8 cellular contexts compared by ENCODE assay signal in genomic region chr10:14556285-14556956, GRCh38.
DNase-seq lines count a peak whose midpoint lies in the region; ATAC-seq and TF ChIP-seq lines count a peak whose summit lies in the region.

No MANE protein-coding gene starts in this region.

- H3K4me1 ChIP-seq in tibial nerve = peaks cover 0 to 43% (median 23%) of the 10 kb centered on the region in 4 donors
- H3K4me1 ChIP-seq in suprapubic skin = peaks cover 33% of the 10 kb centered on the region

- CTCF ChIA-PET in activated naive CD4-positive, alpha-beta T cell treated with anti-CD3 and anti-CD28 coated beads, Interleukin-2, amount 10 ng/mL, durations not matched to agents 7 days and 5 days (lab: Charles Lee) = interaction anchor here (2.4 kb wide), 1 partner anchor 19 kb away, joined by 11 read pairs; no protein-coding TSS in a partner anchor
- CTCF ChIA-PET in activated CD4-positive, alpha-beta memory T cell treated with anti-CD3 and anti-CD28 coated beads, Interleukin-2, amount 10 ng/mL, durations not matched to agents 7 days and 5 days (lab: Charles Lee) = interaction anchor here (0.6 to 1.7 kb wide), 6 partner anchors 13 to 59 kb away, joined by 3 to 7 read pairs (median 3); no protein-coding TSS in a partner anchor

- H3K27ac ChIP-seq in tibial nerve (peak overlapping the region in 2 of 4 donors; percentile 61 to 67), suprapubic skin (no peak overlapping the region)

- TF ChIP-seq CTCF in tibial nerve (IDR thresholded peaks at IDR 0.05) = peak in 3 of 5 experiments; percentile 7 to 18 (median 18)
- TF ChIP-seq CTCF in suprapubic skin (IDR thresholded peaks at IDR 0.05) = no peak

- peaks cover 91% of the 10 kb centered on the region for H3K4me1 Mint-ChIP-seq in activated naive CD4-positive, alpha-beta T cell treated with anti-CD3 and anti-CD28 coated beads, Interleukin-2, amount 10 ng/mL, durations not matched to agents 7 days and 5 days
- H3K4me1 Mint-ChIP-seq in activated CD4-positive, alpha-beta memory T cell treated with anti-CD3 and anti-CD28 coated beads, Interleukin-2, amount 10 ng/mL, durations not matched to agents 7 days and 5 days = peaks cover 94% of the 10 kb centered on the region

- H3K27me3 Mint-ChIP-seq in activated naive CD4-positive, alpha-beta T cell treated with anti-CD3 and anti-CD28 coated beads, Interleukin-2, amount 10 ng/mL, durations not matched to agents 7 days and 5 days = no peaks in the 10 kb centered on the region
- no peaks in the 10 kb centered on the region for H3K27me3 Mint-ChIP-seq in activated CD4-positive, alpha-beta memory T cell treated with anti-CD3 and anti-CD28 coated beads, Interleukin-2, amount 10 ng/mL, durations not matched to agents 7 days and 5 days

- TF ChIP-seq EP300 in tibial nerve (IDR thresholded peaks at IDR 0.05) = no peak
- no peak for TF ChIP-seq EP300 in suprapubic skin (IDR thresholded peaks at IDR 0.05)

- TF ChIP-seq POLR2A in tibial nerve (IDR thresholded peaks at IDR 0.05) (no peak), suprapubic skin (IDR thresholded peaks at IDR 0.05) (no peak)

- H3K4me3 ChIP-seq in tibial nerve (no peak overlapping the region), suprapubic skin (no peak overlapping the region)

- no peaks in the 10 kb centered on the region for H3K9me3 Mint-ChIP-seq in activated naive CD4-positive, alpha-beta T cell treated with anti-CD3 and anti-CD28 coated beads, Interleukin-2, amount 10 ng/mL, durations not matched to agents 7 days and 5 days
- no peaks in the 10 kb centered on the region for H3K9me3 Mint-ChIP-seq in activated CD4-positive, alpha-beta memory T cell treated with anti-CD3 and anti-CD28 coated beads, Interleukin-2, amount 10 ng/mL, durations not matched to agents 7 days and 5 days

- no peak for DNase-seq in activated naive CD4-positive, alpha-beta T cell treated with anti-CD3 and anti-CD28 coated beads, Interleukin-2, amount 10 ng/mL, durations not matched to agents 7 days and 5 days
- no peak for DNase-seq in activated naive CD4-positive, alpha-beta T cell treated with Interleukin-2 at 50 U/mL for 16 hours
- DNase-seq in activated CD4-positive, alpha-beta memory T cell treated with anti-CD3 and anti-CD28 coated beads, Interleukin-2, amount 10 ng/mL, durations not matched to agents 7 days and 5 days = peak; percentile 47
- DNase-seq in iris pigment epithelial cell (ENCODE audit: low read depth) (peak; percentile 22), tibial nerve (ENCODE audit: low spot score in 2 of 2) (no peak), glomerular visceral epithelial cell (ENCODE audit: extremely low spot score) (no peak), suprapubic skin (ENCODE audit: low spot score in 2 of 2) (no peak)

- H3K4me3 Mint-ChIP-seq in activated naive CD4-positive, alpha-beta T cell treated with anti-CD3 and anti-CD28 coated beads, Interleukin-2, amount 10 ng/mL, durations not matched to agents 7 days and 5 days = no peak overlapping the region
- peak overlapping the region; percentile 3 for H3K4me3 Mint-ChIP-seq in activated CD4-positive, alpha-beta memory T cell treated with anti-CD3 and anti-CD28 coated beads, Interleukin-2, amount 10 ng/mL, durations not matched to agents 7 days and 5 days

- peak; percentile 62 for ATAC-seq in HG02938 (IDR thresholded peaks at IDR 0.05; ENCODE audit: unreplicated experiment)

- H3K36me3 ChIP-seq in tibial nerve = no peaks in the 10 kb centered on the region
- H3K36me3 ChIP-seq in suprapubic skin = no peaks in the 10 kb centered on the region

- H3K9me3 ChIP-seq in tibial nerve (no peaks in the 10 kb centered on the region), suprapubic skin (no peaks in the 10 kb centered on the region)

- 41 to 50% methylated on average over 12 of the region's 12 CpGs for WGBS in tibial nerve, 2 donors
- WGBS in suprapubic skin = 84% methylated on average over 12 of the region's 12 CpGs

- peaks cover 50% of the 10 kb centered on the region for H3K36me3 Mint-ChIP-seq in activated naive CD4-positive, alpha-beta T cell treated with anti-CD3 and anti-CD28 coated beads, Interleukin-2, amount 10 ng/mL, durations not matched to agents 7 days and 5 days
- peaks cover 74% of the 10 kb centered on the region for H3K36me3 Mint-ChIP-seq in activated CD4-positive, alpha-beta memory T cell treated with anti-CD3 and anti-CD28 coated beads, Interleukin-2, amount 10 ng/mL, durations not matched to agents 7 days and 5 days (ENCODE audit: low read depth)

- no peaks in the 10 kb centered on the region for H3K27me3 ChIP-seq in tibial nerve
- H3K27me3 ChIP-seq in suprapubic skin = no peaks in the 10 kb centered on the region

- peak overlapping the region; percentile 82 for H3K27ac Mint-ChIP-seq in activated naive CD4-positive, alpha-beta T cell treated with anti-CD3 and anti-CD28 coated beads, Interleukin-2, amount 10 ng/mL, durations not matched to agents 7 days and 5 days
- peak overlapping the region; percentile 82 for H3K27ac Mint-ChIP-seq in activated CD4-positive, alpha-beta memory T cell treated with anti-CD3 and anti-CD28 coated beads, Interleukin-2, amount 10 ng/mL, durations not matched to agents 7 days and 5 days

- POLR2A ChIA-PET in activated CD4-positive, alpha-beta memory T cell treated with anti-CD3 and anti-CD28 coated beads, Interleukin-2, amount 10 ng/mL, durations not matched to agents 7 days and 5 days (lab: Charles Lee) = interaction anchor here (0.9 to 1.0 kb wide), 3 partner anchors 27 to 49 kb away, joined by 3 read pairs; no protein-coding TSS in a partner anchor

Comparison
In these comparisons a context has a peak if more than half of its experiments do, and no peak if none do; other contexts are left out.
1. DNase-seq: peak in activated CD4-positive, alpha-beta memory T cell treated with anti-CD3 and anti-CD28 coated beads, Interleukin-2, amount 10 ng/mL, durations not matched to agents 7 days and 5 days (single experiment) and iris pigment epithelial cell (single experiment); none in activated naive CD4-positive, alpha-beta T cell treated with anti-CD3 and anti-CD28 coated beads, Interleukin-2, amount 10 ng/mL, durations not matched to agents 7 days and 5 days (single experiment), activated naive CD4-positive, alpha-beta T cell treated with Interleukin-2 at 50 U/mL for 16 hours (single experiment), tibial nerve (0 of 2), glomerular visceral epithelial cell (single experiment) and suprapubic skin (0 of 2).
2. CTCF ChIP-seq: peak in tibial nerve (3 of 5); none in suprapubic skin (0 of 2).